In genomic region chr9:127081250-127082185, GRCh38 we compare ENCODE assay signal across 18 cellular contexts. TPM values are rescaled to one million over a fixed set of nuclear protein-coding genes. Genes with fewer than 3 reads are reported as not detected.
"Had no signal": no experiment of that assay in that cellular context is flagged by ENCODE, and none has a peak within 500 bp of the region (broad histone marks: within the 10 kb centered on the region; RNA-seq: fewer than 3 reads in every experiment).

No MANE protein-coding gene starts in this region.

- H3K36me3 ChIP-seq: esophagus squamous epithelium, left lung, suprapubic skin, transverse colon had no signal

- H3K27me3 ChIP-seq: esophagus squamous epithelium, left lung, spleen, suprapubic skin, transverse colon had no signal

- DNase-seq: activated CD4-positive, alpha-beta T cell treated with anti-CD3 and anti-CD28 coated beads, Interleukin-2, amount 50 U/mL, for 1 hour; activated CD4-positive, CD25-positive, alpha-beta regulatory T cell treated with anti-CD3 and anti-CD28 coated beads, Interleukin-2, amount 50 U/mL, for 72 hours; activated gamma-delta T cell treated with Interleukin-2 at 50 U/mL for 16 hours; activated T-cell treated with anti-CD3 and anti-CD28 coated beads for 4 hours; effector memory CD8-positive, alpha-beta T cell; esophagus squamous epithelium; foreskin fibroblast; glutamatergic neuron; hippocampal formation; left lung; psoas muscle; spleen; stimulated activated naive B cell treated with anti-CD40 and anti-IgM and Interleukin-4, amounts not matched to agents 10 μg/mL and 1 μg/mL and 100 μg/mL, for 72 hours; transverse colon had no signal

- H3K4me1 Mint-ChIP-seq: stimulated activated naive B cell treated with anti-CD40 and anti-IgM and Interleukin-4, amounts not matched to agents 10 μg/mL and 1 μg/mL and 100 μg/mL, for 72 hours had no signal

- H3K27ac Mint-ChIP-seq: activated naive CD8-positive, alpha-beta T cell; activated T-helper 1 cell treated with anti-CD3 and anti-CD28 coated beads, Interleukin-12 subunit alpha, Interleukin-12 subunit beta, Interleukin-2, Interleukin-4 antibody, amounts not matched to agents 30 ng/mL and 10 ng/mL and 1 ng/mL, durations not matched to agents 14 hours and 24 hours and 36 hours; stimulated activated naive B cell treated with anti-CD40 and anti-IgM and Interleukin-4, amounts not matched to agents 10 μg/mL and 1 μg/mL and 100 μg/mL, for 72 hours had no signal

- H3K4me3 Mint-ChIP-seq: activated naive CD8-positive, alpha-beta T cell; activated T-helper 1 cell treated with anti-CD3 and anti-CD28 coated beads, Interleukin-12 subunit alpha, Interleukin-12 subunit beta, Interleukin-2, Interleukin-4 antibody, amounts not matched to agents 30 ng/mL and 10 ng/mL and 1 ng/mL, durations not matched to agents 14 hours and 24 hours and 36 hours; effector memory CD8-positive, alpha-beta T cell; stimulated activated naive B cell treated with anti-CD40 and anti-IgM and Interleukin-4, amounts not matched to agents 10 μg/mL and 1 μg/mL and 100 μg/mL, for 72 hours had no signal

- ATAC-seq: effector memory CD8-positive, alpha-beta T cell; left lung; stimulated activated naive B cell treated with anti-CD40 and anti-IgM and Interleukin-4, amounts not matched to agents 10 μg/mL and 1 μg/mL and 100 μg/mL, for 72 hours had no signal

- H3K27ac ChIP-seq: esophagus squamous epithelium, left lung, psoas muscle, spleen, suprapubic skin, transverse colon had no signal

- H3K4me3 ChIP-seq: esophagus squamous epithelium, left lung, psoas muscle, spleen, suprapubic skin, transverse colon had no signal

- H3K9me3 ChIP-seq: esophagus squamous epithelium, left lung, psoas muscle, spleen, suprapubic skin, transverse colon had no signal

- H3K27me3 Mint-ChIP-seq: stimulated activated naive B cell treated with anti-CD40 and anti-IgM and Interleukin-4, amounts not matched to agents 10 μg/mL and 1 μg/mL and 100 μg/mL, for 72 hours had no signal

- H3K4me1 ChIP-seq: transverse colon had no signal

- H3K9me3 Mint-ChIP-seq: activated T-helper 1 cell treated with anti-CD3 and anti-CD28 coated beads, Interleukin-12 subunit alpha, Interleukin-12 subunit beta, Interleukin-2, Interleukin-4 antibody, amounts not matched to agents 30 ng/mL and 10 ng/mL and 1 ng/mL, durations not matched to agents 14 hours and 24 hours and 36 hours; effector memory CD8-positive, alpha-beta T cell; stimulated activated naive B cell treated with anti-CD40 and anti-IgM and Interleukin-4, amounts not matched to agents 10 μg/mL and 1 μg/mL and 100 μg/mL, for 72 hours had no signal

RNA-seq across cellular contexts. Expression of gene ANGPTL2, which starts 40.9 kb away (rescaled TPM):
- total RNA-seq: activated T-helper 1 cell treated with anti-CD3 and anti-CD28 coated beads, Interleukin-12 subunit alpha, Interleukin-12 subunit beta, Interleukin-2, Interleukin-4 antibody, amounts not matched to agents 30 ng/mL and 10 ng/mL and 1 ng/mL, durations not matched to agents 14 hours and 24 hours and 36 hours; T-helper 1 cell treated with Interleukin-12 subunit alpha and Interleukin-12 subunit beta and Interleukin-4 antibody, amounts not matched to agents 30 ng/mL and 1 ng/mL, for 36 hours had no signal
